18 cellular contexts compared by ENCODE assay signal in the genomic region with DNA sequence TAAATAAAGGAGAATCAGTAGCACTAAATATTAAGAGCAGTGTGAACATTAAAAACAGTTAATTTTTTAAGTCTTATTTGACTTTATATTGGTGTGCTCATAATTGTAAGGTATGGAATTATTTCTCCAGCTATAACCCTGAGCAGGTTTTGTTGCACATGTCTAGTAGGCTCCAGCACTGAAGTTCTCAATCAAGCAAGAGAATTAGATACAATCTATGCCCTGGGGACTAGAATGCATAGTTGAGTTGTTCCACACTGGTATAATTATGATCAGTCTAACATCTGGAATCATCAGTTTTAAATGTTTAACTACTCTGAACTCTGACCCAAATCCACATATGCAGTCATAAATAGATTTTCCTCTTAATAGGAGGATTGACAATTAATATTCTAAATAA.
DNase-seq lines count a peak whose midpoint lies in the region; ATAC-seq, FAIRE-seq and TF ChIP-seq lines count a peak whose summit lies in the region.
"Had no signal": no experiment of that assay in that cellular context is flagged by ENCODE, and none has a peak within 500 bp of the region (broad histone marks: within the 10 kb centered on the region; RNA-seq: fewer than 3 reads in every experiment).

No MANE protein-coding gene starts in this region.

- no peak for FAIRE-seq in endothelial cell of umbilical vein (lab: Jason Lieb, UNC)
- FAIRE-seq: GM12892, GM18507 had no signal

- H3K4me2 ChIP-seq in endothelial cell of umbilical vein (ENCODE audit: insufficient read depth, low read length): peak overlapping the region; percentile 42

- H3K4me3 ChIP-seq in breast epithelium (no peak overlapping the region), endothelial cell of umbilical vein (replicated peaks in 1 of 3; ENCODE audit: insufficient read depth in 1 of 3, low read depth in 1 of 3, low read length in 3 of 3) (no peak overlapping the region), colonic mucosa (no peak overlapping the region)
- H3K4me3 ChIP-seq: SJSA1 had no signal

- H3K27ac ChIP-seq in breast epithelium (no peak overlapping the region), endothelial cell of umbilical vein (ENCODE audit: insufficient read depth, low read depth, low read length) (no peak overlapping the region), colonic mucosa (no peak overlapping the region)
- H3K27ac ChIP-seq: SJSA1 had no signal

- peaks cover 6% of the 10 kb centered on the region for H3K36me3 Mint-ChIP-seq in MCF 10A (ENCODE audit: insufficient read depth, unreplicated experiment)

- TF ChIP-seq POLR2A in breast epithelium (IDR thresholded peaks at IDR 0.05) (no peak), endothelial cell of umbilical vein (IDR thresholded peaks at IDR 0.05; ENCODE audit: low read depth, low read length) (no peak)

- H3K9me3 Mint-ChIP-seq in MCF 10A (ENCODE audit: unreplicated experiment): peaks cover 7% of the 10 kb centered on the region

- POLR2A ChIA-PET in MCF 10A (lab: Yijun Ruan, JAX) (no interaction called here), endothelial cell of umbilical vein (lab: Charles Lee) (no interaction called here)

- no peak overlapping the region for H3K9ac ChIP-seq in endothelial cell of umbilical vein (replicated peaks; ENCODE audit: extremely low read depth, insufficient read depth, low read length)
- H3K9ac ChIP-seq in colonic mucosa (ENCODE audit: low read depth in 2 of 2, low read length in 2 of 2): no peak overlapping the region

- DNase-seq in MCF 10A (ENCODE audit: unreplicated experiment) (no peak), breast epithelium (ENCODE audit: low spot score in 2 of 2) (no peak), RPMI7951 (ENCODE audit: low read depth) (peak; percentile 28), endothelial cell of umbilical vein (ENCODE audit: low read depth, low spot score) (no peak), colonic mucosa (no peak), hippocampal formation (lab: John Stamatoyannopoulos, UW) (no peak)
- DNase-seq: 8988T; BE2C; CD4-positive, alpha-beta T cell; DMS79; KG1; NCI-H1417 treated with DMSO at 0.1 percent for 48 hours; NCI-H1930 had no signal

- no peak overlapping the region for H2AFZ ChIP-seq in endothelial cell of umbilical vein (ENCODE audit: low read depth, low read length)

- H3K36me3 ChIP-seq in breast epithelium: no peaks in the 10 kb centered on the region
- no peaks in the 10 kb centered on the region for H3K36me3 ChIP-seq in endothelial cell of umbilical vein (ENCODE audit: control insufficient read depth in 2 of 2, extremely low read depth in 1 of 2, insufficient read depth in 2 of 2, low read length in 2 of 2)
- H3K36me3 ChIP-seq in colonic mucosa: no peaks in the 10 kb centered on the region
- H3K36me3 ChIP-seq: BE2C, SJSA1 had no signal

- H3K4me3 Mint-ChIP-seq in MCF 10A (ENCODE audit: unreplicated experiment): no peak overlapping the region
- H3K4me3 Mint-ChIP-seq: CD4-positive, alpha-beta T cell had no signal

- H3K27me3 ChIP-seq in breast epithelium (no peaks in the 10 kb centered on the region), endothelial cell of umbilical vein (ENCODE audit: control insufficient read depth in 2 of 2, insufficient read depth in 2 of 2, low read length in 2 of 2) (no peaks in the 10 kb centered on the region), colonic mucosa (no peaks in the 10 kb centered on the region)
- H3K27me3 ChIP-seq: BE2C, SJSA1 had no signal

- H3K4me1 Mint-ChIP-seq in MCF 10A (ENCODE audit: insufficient read depth, unreplicated experiment): peaks cover 16% of the 10 kb centered on the region

- dilution Hi-C loops in endothelial cell of umbilical vein (cut with MboI; ENCODE audit: extremely low pct_ligation_motif_present, low sequenced_read_pairs): no loop called here

- CTCF ChIA-PET in MCF 10A (lab: Yijun Ruan, JAX): no interaction called here
- CTCF ChIA-PET in endothelial cell of umbilical vein (lab: Charles Lee): interaction anchor here (1.1 kb wide), 1 partner anchor 309 kb away, joined by 3 read pairs; no protein-coding TSS in a partner anchor

- no peaks in the 10 kb centered on the region for H4K20me1 ChIP-seq in endothelial cell of umbilical vein (replicated peaks; ENCODE audit: control insufficient read depth, extremely low read depth, insufficient read depth, low read length)

- H3K27ac Mint-ChIP-seq in MCF 10A (ENCODE audit: low read depth, unreplicated experiment): peak overlapping the region; percentile 53
- H3K27ac Mint-ChIP-seq: CD4-positive, alpha-beta T cell had no signal

- TF ChIP-seq CTCF in MCF 10A (IDR thresholded peaks at IDR 0.05; ENCODE audit: unreplicated experiment) (no peak), breast epithelium (IDR thresholded peaks at IDR 0.05) (no peak), endothelial cell of umbilical vein (IDR thresholded peaks at IDR 0.05; ENCODE audit: extremely low read depth in 1 of 2, insufficient read depth in 1 of 2, low read depth in 1 of 2, low read length in 2 of 2) (no peak), colonic mucosa (IDR thresholded peaks at IDR 0.05) (no peak)

- H3K79me2 ChIP-seq in endothelial cell of umbilical vein (ENCODE audit: control insufficient read depth, insufficient read depth, low read length): no peaks in the 10 kb centered on the region

- H3K9me3 ChIP-seq in breast epithelium (no peaks in the 10 kb centered on the region), endothelial cell of umbilical vein (replicated peaks; ENCODE audit: control insufficient read depth, insufficient read depth, low read length) (no peaks in the 10 kb centered on the region), colonic mucosa (no peaks in the 10 kb centered on the region)
- H3K9me3 ChIP-seq: BE2C, SJSA1 had no signal

- BruUV-seq in MCF 10A (replicated peaks; lab: Mats Ljungman, UMichigan) (no TSS peak), endothelial cell of umbilical vein (replicated peaks; lab: Mats Ljungman, UMichigan) (no TSS peak)

- H3K4me1 ChIP-seq in breast epithelium: no peaks in the 10 kb centered on the region
- peaks cover 9% of the 10 kb centered on the region for H3K4me1 ChIP-seq in endothelial cell of umbilical vein (ENCODE audit: control insufficient read depth, extremely low read depth, insufficient read depth, low read length)
- no peaks in the 10 kb centered on the region for H3K4me1 ChIP-seq in colonic mucosa
- H3K4me1 ChIP-seq: BE2C had no signal

- ATAC-seq in GM19351 (IDR thresholded peaks at IDR 0.05; ENCODE audit: unreplicated experiment) (no peak), HG03045 (IDR thresholded peaks at IDR 0.05; ENCODE audit: unreplicated experiment) (no peak)

- intact Hi-C loops in MCF 10A (cut with micrococcal nuclease): no loop called here
- intact Hi-C loops in breast epithelium (cut with DNase I; ENCODE audit: low total_unique reads): no loop called here
- intact Hi-C loops in endothelial cell of umbilical vein (cut with micrococcal nuclease): no loop called here
- intact Hi-C loops in colonic mucosa (cut with DNase I): no loop called here

- no peaks in the 10 kb centered on the region for H3K9me1 ChIP-seq in endothelial cell of umbilical vein (replicated peaks; ENCODE audit: control insufficient read depth, extremely low read depth, insufficient read depth, low read length)

- no peaks in the 10 kb centered on the region for H3K27me3 Mint-ChIP-seq in MCF 10A (ENCODE audit: insufficient read depth, unreplicated experiment)
- H3K27me3 Mint-ChIP-seq: CD4-positive, alpha-beta T cell had no signal

TF ChIP-seq in endothelial cell of umbilical vein, 7 proteins besides CTCF, POLR2A, EP300 and RAD21:
- TF ChIP-seq FOS (IDR thresholded peaks at IDR 0.05; ENCODE audit: borderline replicate concordance, insufficient read depth, low read length) (no peak), GATA2 (IDR thresholded peaks at IDR 0.05; ENCODE audit: insufficient read depth, insufficient read length, low read depth, low read length) (no peak), EZH2 (IDR thresholded peaks at IDR 0.05; ENCODE audit: borderline replicate concordance, low read depth, low read length, severe bottlenecking) (no peak), POLR2AphosphoS5 (IDR thresholded peaks at IDR 0.05; ENCODE audit: insufficient read depth, low read depth, low read length) (no peak), JUN (IDR thresholded peaks at IDR 0.05; ENCODE audit: borderline replicate concordance, insufficient read depth, insufficient read length, low read depth) (no peak), MYC (IDR thresholded peaks at IDR 0.05; ENCODE audit: low read depth, low read length) (no peak)
- TF ChIP-seq, protein P1, sequence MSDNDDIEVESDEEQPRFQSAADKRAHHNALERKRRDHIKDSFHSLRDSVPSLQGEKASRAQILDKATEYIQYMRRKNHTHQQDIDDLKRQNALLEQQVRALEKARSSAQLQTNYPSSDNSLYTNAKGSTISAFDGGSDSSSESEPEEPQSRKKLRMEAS (IDR thresholded peaks at IDR 0.05; ENCODE audit: insufficient read depth, insufficient read length): no peak
TF ChIP-seq in endothelial cell of umbilical vein: peak in this region for 0.
